Comparison of ENCODE assay signal across 19 cellular contexts in the genomic region with DNA sequence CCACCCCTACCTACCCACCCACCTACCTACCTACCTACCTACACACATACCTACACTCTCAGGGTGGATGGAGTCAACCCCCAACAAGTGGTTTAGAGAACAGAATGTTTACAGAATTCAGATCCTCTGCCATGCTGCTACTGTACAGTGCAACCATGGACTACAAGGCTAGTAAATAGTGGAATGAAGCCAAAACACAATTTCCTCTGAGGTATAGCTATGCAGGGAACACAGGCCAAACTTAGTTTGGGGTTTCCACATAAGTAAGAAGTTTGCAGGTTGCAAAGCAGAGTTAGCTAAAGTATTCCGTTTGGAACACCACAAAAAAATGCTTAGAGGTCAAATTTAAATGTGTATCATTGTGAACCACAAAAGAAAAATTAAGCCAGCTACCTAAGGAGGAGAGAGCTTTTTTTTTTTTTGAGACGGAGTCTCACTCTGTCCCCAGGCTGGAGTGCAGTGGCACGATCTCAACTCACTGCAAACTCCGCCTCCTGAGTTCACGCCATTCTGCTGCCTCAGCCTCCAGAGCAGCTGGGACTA. TPM values are rescaled to one million over a fixed set of nuclear protein-coding genes. Genes with fewer than 3 reads are reported as not detected.
DNase-seq lines count a peak whose midpoint lies in the region; ATAC-seq, FAIRE-seq and TF ChIP-seq lines count a peak whose summit lies in the region.
"Had no signal": no experiment of that assay in that cellular context is flagged by ENCODE, and none has a peak within 500 bp of the region (broad histone marks: within the 10 kb centered on the region; RNA-seq: fewer than 3 reads in every experiment).

No MANE protein-coding gene starts in this region.

- no peak for FAIRE-seq in small intestine (lab: Jason Lieb, UNC)
- no peak for FAIRE-seq in kidney (lab: Jason Lieb, UNC)

- H3K4me1 ChIP-seq in left ventricle myocardium inferior: peaks cover 30% of the 10 kb centered on the region
- H3K4me1 ChIP-seq in small intestine (ENCODE audit: control insufficient read depth in 2 of 2, insufficient read depth in 1 of 2, low read depth in 1 of 2, low read length in 1 of 2): peaks cover 0 to 4% of the 10 kb centered on the region in 2 donors
- H3K4me1 ChIP-seq in kidney (ENCODE audit: control insufficient read depth in 1 of 2, insufficient read depth in 1 of 2, low read depth in 1 of 2, low read length in 2 of 2): no peaks in the 10 kb centered on the region

- H3K36me3 ChIP-seq in left ventricle myocardium inferior (no peaks in the 10 kb centered on the region), small intestine (ENCODE audit: control insufficient read depth in 2 of 2, insufficient read depth in 2 of 2, low read length in 2 of 2) (no peaks in the 10 kb centered on the region), kidney (ENCODE audit: control insufficient read depth in 1 of 2, insufficient read depth in 2 of 2, low read length in 2 of 2) (no peaks in the 10 kb centered on the region)
- H3K36me3 ChIP-seq: suprapubic skin had no signal

- H3K9me3 ChIP-seq in left ventricle myocardium inferior (replicated peaks) (no peaks in the 10 kb centered on the region), small intestine (ENCODE audit: control insufficient read depth, low read depth) (no peaks in the 10 kb centered on the region), kidney (ENCODE audit: control insufficient read depth in 1 of 2, low read length in 2 of 2) (no peaks in the 10 kb centered on the region)
- H3K9me3 ChIP-seq: HAP-1, suprapubic skin had no signal

- TF ChIP-seq CTCF in left ventricle myocardium inferior (IDR thresholded peaks at IDR 0.05; ENCODE audit: borderline replicate concordance) (no peak), kidney (IDR thresholded peaks at IDR 0.05; ENCODE audit: borderline replicate concordance, extremely low read depth, insufficient read depth) (no peak)

- WGBS in small intestine, 3 donors: 74 to 87% (median 86%) methylated on average over 4 to 5 of the region's 5 CpGs

- no peak overlapping the region for H3K9ac ChIP-seq in kidney (ENCODE audit: low read length in 2 of 2)

- no peak overlapping the region for H3K27ac ChIP-seq in left ventricle myocardium inferior (replicated peaks)
- no peak overlapping the region for H3K27ac ChIP-seq in small intestine (ENCODE audit: low read depth in 1 of 2, low read length in 1 of 2)
- no peak overlapping the region for H3K27ac ChIP-seq in kidney (ENCODE audit: low read depth in 2 of 2, low read length in 2 of 2)
- H3K27ac ChIP-seq: suprapubic skin had no signal

- H3K4me3 ChIP-seq in left ventricle myocardium inferior (no peak overlapping the region), small intestine (ENCODE audit: low read depth in 1 of 2, low read length in 2 of 2) (no peak overlapping the region), kidney (ENCODE audit: low read length in 2 of 2) (no peak overlapping the region)
- H3K4me3 ChIP-seq: HAP-1, suprapubic skin had no signal

- ATAC-seq in Right ventricle myocardium superior (ENCODE audit: poor library complexity): no peak
- ATAC-seq: Right ventricle myocardium inferior, WTC11 had no signal

- intact Hi-C loops in Right ventricle myocardium superior (cut with DNase I): no loop called here
- intact Hi-C loops in left ventricle myocardium inferior (cut with micrococcal nuclease): no loop called here
- intact Hi-C loops in kidney (cut with DNase I): no loop called here

- no peaks in the 10 kb centered on the region for H3K27me3 ChIP-seq in left ventricle myocardium inferior (ENCODE audit: low read depth)
- no peaks in the 10 kb centered on the region for H3K27me3 ChIP-seq in small intestine (ENCODE audit: control insufficient read depth in 2 of 2, insufficient read depth in 2 of 2, low read length in 2 of 2)
- H3K27me3 ChIP-seq: suprapubic skin had no signal

- DNase-seq in Right ventricle myocardium superior (peak; percentile 23), left ventricle myocardium inferior (no peak), Kasumi-1 (lab: John Stamatoyannopoulos, UW) (peak; percentile 26 to 30), ureter (ENCODE audit: low spot score) (peak; percentile 19), foreskin melanocyte (no peak), small intestine (no peak), kidney (no peak)
- DNase-seq in central memory CD4-positive, alpha-beta T cell: peak; percentile 43
- DNase-seq: activated gamma-delta T cell treated with Interleukin-2 at 50 U/mL for 16 hours; erythroblast; glutamatergic neuron; mammary epithelial cell; NCI-H146; nephron progenitor cell; stimulated activated CD4-positive, alpha-beta T cell treated with anti-CD3 and anti-CD28 coated beads, Interleukin-4, amount 100 ng/mL, for 24 hours had no signal

RNA-seq across cellular contexts. Expression of gene AP1G1, which starts 2.7 kb away (rescaled TPM):
- 27.2 TPM for total RNA-seq in Right ventricle myocardium superior
- 30.7 TPM for total RNA-seq in left ventricle myocardium inferior
- 117 TPM for total RNA-seq in ureter
- 10 to 100 TPM; 17.6 to 23.0 (median 21.4) TPM for polyA plus RNA-seq in small intestine
- 111 TPM for total RNA-seq in kidney
- polyA plus RNA-seq in kidney (ENCODE audit: insufficient read depth, low read depth, low replicate concordance): 28.0 TPM

RNA-seq across cellular contexts. Expression of gene ATXN1L, which starts 34.4 kb away (rescaled TPM):
- 13.4 TPM for total RNA-seq in Right ventricle myocardium superior
- total RNA-seq in left ventricle myocardium inferior: 14.0 TPM
- 28.5 TPM for total RNA-seq in ureter
- 10 to 100 TPM in 1 of 3 donors, 1 to 10 TPM in 2; 4.3 to 10.8 (median 4.5) TPM for polyA plus RNA-seq in small intestine
- 37.5 TPM for total RNA-seq in kidney
- polyA plus RNA-seq in kidney (ENCODE audit: insufficient read depth, low read depth, low replicate concordance): 7.4 TPM

Comparison
In these comparisons a context has a peak if more than half of its experiments do, and no peak if none do; other contexts are left out.
1. DNase-seq: peak in Right ventricle myocardium superior (single experiment), Kasumi-1 (2 of 2), central memory CD4-positive, alpha-beta T cell (single experiment) and ureter (single experiment); none in left ventricle myocardium inferior (single experiment), foreskin melanocyte (single experiment), small intestine (single experiment) and kidney (single experiment).